8 cellular contexts compared by ENCODE assay signal in genomic region chr4:106369456-106370060, GRCh38. TPM values are rescaled to one million over a fixed set of nuclear protein-coding genes. Genes with fewer than 3 reads are reported as not detected.
DNase-seq lines count a peak whose midpoint lies in the region; ATAC-seq and TF ChIP-seq lines count a peak whose summit lies in the region.

No MANE protein-coding gene starts in this region.

- no peak for TF ChIP-seq POLR2A in testis (IDR thresholded peaks at IDR 0.05)

- TF ChIP-seq CTCF in GM06990 (IDR thresholded peaks at IDR 0.05; ENCODE audit: insufficient read depth, low read length, poor library complexity, severe bottlenecking) = peak; percentile 48
- peak; percentile 28 to 63 (median 52) for TF ChIP-seq CTCF in testis (IDR thresholded peaks at IDR 0.05)

- H3K4me1 ChIP-seq in testis = no peaks in the 10 kb centered on the region

- peak; percentile 84 for ATAC-seq in HG02759 (IDR thresholded peaks at IDR 0.05; ENCODE audit: unreplicated experiment)

- H3K27me3 ChIP-seq in GM06990 (replicated peaks; ENCODE audit: control insufficient read depth, insufficient read depth, low read length) = no peaks in the 10 kb centered on the region
- no peaks in the 10 kb centered on the region for H3K27me3 ChIP-seq in testis

- H3K36me3 ChIP-seq in GM06990 (ENCODE audit: control insufficient read depth, insufficient read depth, low read length) (no peaks in the 10 kb centered on the region), testis (ENCODE audit: low read depth, missing control alignments) (no peaks in the 10 kb centered on the region)

- DNase-seq in AG20443 (ENCODE audit: low spot score) (peak; percentile 48), GM06990 (ENCODE audit: extremely low read depth, insufficient read length) (no peak), NCI-H2081 (lab: John Stamatoyannopoulos, UW) (peak; percentile 10 to 25), amniotic stem cell (lab: John Stamatoyannopoulos, UW) (peak; percentile 71), islet precursor cell (peak; percentile 62), testis (peak; percentile 60)
- DNase-seq in NK-92 treated with Interleukin-12 subunit alpha and Interleukin-12 subunit beta, amount 100 ng/mL, for 24 hours (lab: John Stamatoyannopoulos, UW) = no peak

- H3K9me3 ChIP-seq in testis = no peaks in the 10 kb centered on the region

- intact Hi-C loops in testis (cut with DNase I; ENCODE audit: low total_unique reads) = no loop called here

- H3K4me3 ChIP-seq in GM06990 (replicated peaks; ENCODE audit: low read depth, low read length) = no peak overlapping the region
- no peak overlapping the region for H3K4me3 ChIP-seq in testis

- WGBS in testis, 2 donors = 25 to 42% methylated on average over 6 of the region's 6 CpGs

- H3K27ac ChIP-seq in testis = no peak overlapping the region

RNA-seq across cellular contexts. Expression of gene GIMD1, which starts 1.0 kb away (rescaled TPM):
- not detected for total RNA-seq in testis
- not detected for polyA plus RNA-seq in testis (ENCODE audit: insufficient read depth, low read depth, low replicate concordance)

RNA-seq across cellular contexts. Expression of gene AIMP1, which starts 53.2 kb away (rescaled TPM):
- 10 to 100 TPM; 17.7 to 20.0 TPM for total RNA-seq in testis
- 26.3 TPM for polyA plus RNA-seq in testis (ENCODE audit: insufficient read depth, low read depth, low replicate concordance)

RNA-seq across cellular contexts. Expression of gene TBCK, which starts 53.5 kb away (rescaled TPM):
- 10 to 100 TPM; 66.3 to 67.1 TPM for total RNA-seq in testis
- polyA plus RNA-seq in testis (ENCODE audit: insufficient read depth, low read depth, low replicate concordance) = 17.7 TPM

Comparison
In these comparisons a context has a peak if more than half of its experiments do, and no peak if none do; other contexts are left out.
1. DNase-seq: peak in AG20443 (single experiment), NCI-H2081 (2 of 2), amniotic stem cell (single experiment), islet precursor cell (single experiment) and testis (single experiment); none in GM06990 (single experiment) and NK-92 treated with Interleukin-12 subunit alpha and Interleukin-12 subunit beta, amount 100 ng/mL, for 24 hours (single experiment).